Comparison of ENCODE assay signal across 19 cellular contexts in genomic region chr2:66689456-66690051, GRCh38.
"Had no signal": no experiment of that assay in that cellular context is flagged by ENCODE, and none has a peak within 500 bp of the region (broad histone marks: within the 10 kb centered on the region; RNA-seq: fewer than 3 reads in every experiment).

No MANE protein-coding gene starts in this region.

- H3K9me3 ChIP-seq: body of pancreas had no signal

- DNase-seq: activated CD4-positive, alpha-beta T cell treated with anti-CD3 and anti-CD28 coated beads, Interleukin-2, amount 10 ng/mL, durations not matched to agents 7 days and 5 days; activated CD4-positive, CD25-positive, alpha-beta regulatory T cell; activated CD8-positive, alpha-beta memory T cell treated with anti-CD3 and anti-CD28 coated beads for 24 hours; activated naive CD4-positive, alpha-beta T cell treated with anti-CD3 and anti-CD28 coated beads, Interleukin-2, amount 50 U/mL, for 16 hours; amniotic stem cell; central memory CD4-positive, alpha-beta T cell; cortex of kidney; effector CD8-positive, alpha-beta T cell; glutamatergic neuron; retina; SHP77; small intestine; T-helper 2 cell had no signal

- H3K4me3 ChIP-seq: body of pancreas, lung had no signal

- H3K27me3 ChIP-seq: body of pancreas had no signal

- FAIRE-seq: small intestine, TTC549 had no signal

- ATAC-seq: activated T-helper 17 cell treated with anti-CD3 and anti-CD28 coated beads, Interleukin-2, amount 50 U/mL, for 72 hours; body of pancreas; natural killer cell treated with Interleukin-12 subunit alpha and Interleukin-12 subunit beta and Interleukin-15 and Interleukin-18, amount 100 ng/mL, for 72 hours; stimulated activated effector memory CD8-positive, alpha-beta T cell treated with anti-CD3 and anti-CD28 coated beads, Interleukin-12 subunit alpha, Interleukin-12 subunit beta, amount 100 ng/mL, for 72 hours had no signal
